In the genomic region with DNA sequence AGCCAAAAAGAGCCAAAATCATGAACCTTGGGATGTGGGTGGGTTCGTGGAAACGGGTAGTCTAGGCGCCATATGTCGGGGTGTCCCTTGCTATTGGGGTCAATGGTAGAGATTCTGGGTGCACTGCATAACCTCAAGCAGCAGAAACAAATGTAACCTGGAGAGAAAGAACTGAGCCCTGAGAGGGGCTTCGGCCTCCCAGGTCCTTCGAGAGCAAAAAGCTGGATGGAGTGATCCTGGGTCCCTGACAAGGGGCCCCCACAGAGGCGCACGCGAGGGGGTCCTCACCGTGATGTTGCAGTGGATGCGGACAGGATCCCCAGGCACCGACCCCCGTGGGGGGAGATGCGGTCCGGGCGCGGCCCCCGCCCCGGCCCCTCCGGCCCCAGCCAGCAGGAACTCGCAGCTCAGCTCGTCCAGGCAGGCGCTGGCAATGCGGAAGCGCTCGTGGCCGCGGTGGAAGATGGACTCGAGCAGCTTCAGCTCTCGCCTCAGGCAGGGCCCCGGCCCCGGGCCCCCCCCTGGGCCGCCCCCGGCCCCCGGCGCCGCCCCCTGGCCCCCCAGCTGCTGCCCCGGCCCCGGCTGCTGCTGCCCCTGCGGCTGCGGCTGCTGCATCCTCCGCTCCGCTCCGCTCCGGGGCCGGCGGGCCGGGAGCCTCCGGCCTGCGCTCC, we compare ENCODE assay signal across 7 cellular contexts. TPM values are rescaled to one million over a fixed set of nuclear protein-coding genes. Genes with fewer than 3 reads are reported as not detected.
DNase-seq lines count a peak whose midpoint lies in the region; ATAC-seq and TF ChIP-seq lines count a peak whose summit lies in the region.

No MANE protein-coding gene starts in this region.

- no peaks in the 10 kb centered on the region for H3K27me3 ChIP-seq in lung (ENCODE audit: control insufficient read depth, insufficient read depth)

- peak; percentile 22 for ATAC-seq in GM18909 (IDR thresholded peaks at IDR 0.05; ENCODE audit: poor library complexity, unreplicated experiment)
- ATAC-seq in HG03097 (IDR thresholded peaks at IDR 0.05; ENCODE audit: low FRiP score, unreplicated experiment): peak; percentile 5
- ATAC-seq in lung (ENCODE audit: insufficient read depth, low FRiP score): no peak
- ATAC-seq in stimulated activated naive CD8-positive, alpha-beta T cell treated with anti-CD3 and anti-CD28 coated beads, Interleukin-15, amount 100 ng/mL, for 72 hours: peak; percentile 5

- H3K4me3 Mint-ChIP-seq in dendritic cell treated with granulocyte-macrophage colony-stimulating factor and Interleukin-4, amounts not matched to agents 40 ng/mL and 50 ng/mL, for 4 days: peak overlapping the region; percentile 96
- H3K4me3 Mint-ChIP-seq in stimulated activated naive CD8-positive, alpha-beta T cell treated with anti-CD3 and anti-CD28 coated beads, Interleukin-15, amount 100 ng/mL, for 72 hours: peak overlapping the region; percentile 86 to 89

- WGBS in lung, 2 donors: 0 to 1% methylated on average over 34 to 50 of the region's 50 CpGs

- peak overlapping the region; percentile 75 for H3K4me3 ChIP-seq in lung

- peak; percentile 50 for DNase-seq in UCSD-AML1 (lab: John Stamatoyannopoulos, UW; ENCODE audit: unreplicated experiment)
- peak; percentile 54 for DNase-seq in lung (ENCODE audit: low spot score)
- DNase-seq in stimulated activated naive CD8-positive, alpha-beta T cell treated with anti-CD3 and anti-CD28 coated beads, Interleukin-15, amount 100 ng/mL, for 72 hours: peak in 1 of 2 donors; percentile 46
- DNase-seq in DMS153 (lab: John Stamatoyannopoulos, UW): no peak

- intact Hi-C loops in dendritic cell treated with granulocyte-macrophage colony-stimulating factor and Interleukin-4, amounts not matched to agents 40 ng/mL and 50 ng/mL, for 4 days (cut with micrococcal nuclease): loop anchor here (2.0 kb wide), 2 partner anchors 321 to 379 kb away; a partner anchor contains a TSS

- H3K9me3 Mint-ChIP-seq in dendritic cell treated with granulocyte-macrophage colony-stimulating factor and Interleukin-4, amounts not matched to agents 40 ng/mL and 50 ng/mL, for 4 days: no peaks in the 10 kb centered on the region
- no peaks in the 10 kb centered on the region for H3K9me3 Mint-ChIP-seq in stimulated activated naive CD8-positive, alpha-beta T cell treated with anti-CD3 and anti-CD28 coated beads, Interleukin-15, amount 100 ng/mL, for 72 hours

- H3K27ac Mint-ChIP-seq in dendritic cell treated with granulocyte-macrophage colony-stimulating factor and Interleukin-4, amounts not matched to agents 40 ng/mL and 50 ng/mL, for 4 days: peak overlapping the region; percentile 92
- peak overlapping the region; percentile 78 to 86 for H3K27ac Mint-ChIP-seq in stimulated activated naive CD8-positive, alpha-beta T cell treated with anti-CD3 and anti-CD28 coated beads, Interleukin-15, amount 100 ng/mL, for 72 hours

- peaks cover 47% of the 10 kb centered on the region for H3K36me3 Mint-ChIP-seq in dendritic cell treated with granulocyte-macrophage colony-stimulating factor and Interleukin-4, amounts not matched to agents 40 ng/mL and 50 ng/mL, for 4 days (ENCODE audit: low read depth)

- peaks cover under 1% of the 10 kb centered on the region for H3K27me3 Mint-ChIP-seq in dendritic cell treated with granulocyte-macrophage colony-stimulating factor and Interleukin-4, amounts not matched to agents 40 ng/mL and 50 ng/mL, for 4 days
- no peaks in the 10 kb centered on the region for H3K27me3 Mint-ChIP-seq in stimulated activated naive CD8-positive, alpha-beta T cell treated with anti-CD3 and anti-CD28 coated beads, Interleukin-15, amount 100 ng/mL, for 72 hours

- peaks cover 16 to 28% of the 10 kb centered on the region in 2 donors for H3K36me3 ChIP-seq in lung (ENCODE audit: control insufficient read depth in 2 of 2, insufficient read depth in 2 of 2, low read length in 2 of 2)

- H3K27ac ChIP-seq in lung (ENCODE audit: low read depth in 1 of 2, low read length in 1 of 2): peak overlapping the region; percentile 83 to 90

- peaks cover 35% of the 10 kb centered on the region for H3K4me1 Mint-ChIP-seq in dendritic cell treated with granulocyte-macrophage colony-stimulating factor and Interleukin-4, amounts not matched to agents 40 ng/mL and 50 ng/mL, for 4 days (ENCODE audit: low read depth)
- H3K4me1 Mint-ChIP-seq in stimulated activated naive CD8-positive, alpha-beta T cell treated with anti-CD3 and anti-CD28 coated beads, Interleukin-15, amount 100 ng/mL, for 72 hours: peaks cover 49% of the 10 kb centered on the region

- peaks cover 10 to 12% of the 10 kb centered on the region in 2 donors for H3K4me1 ChIP-seq in lung (ENCODE audit: control insufficient read depth in 2 of 2, insufficient read depth in 2 of 2, low read length in 2 of 2)

- no peaks in the 10 kb centered on the region for H3K9me3 ChIP-seq in lung (ENCODE audit: control insufficient read depth in 2 of 2, insufficient read depth in 1 of 2, low read length in 1 of 2)

- no peak for TF ChIP-seq CTCF in lung (IDR thresholded peaks at IDR 0.05; ENCODE audit: control extremely low read depth, extremely low read depth)

RNA-seq across cellular contexts. Expression of a gene that starts 0.4 kb away (rescaled TPM):
- total RNA-seq in lung: 10 to 100 TPM; 38.6 to 87.3 TPM
- 10 to 100 TPM; 34.3 to 47.9 TPM for polyA plus RNA-seq in lung

RNA-seq across cellular contexts. Expression of a gene that starts 9.5 kb away (rescaled TPM):
- under 1 TPM; 0.09 to 0.21 TPM for total RNA-seq in lung
- under 1 TPM; 0.06 to 0.07 TPM for polyA plus RNA-seq in lung

RNA-seq across cellular contexts. Expression of a gene that starts 49.9 kb away (rescaled TPM):
- total RNA-seq in lung: 100 to 1,000 TPM; 140 to 141 TPM
- polyA plus RNA-seq in lung: 10 to 100 TPM; 27.1 to 73.4 TPM

RNA-seq across cellular contexts. Expression of a gene that starts 55.9 kb away (rescaled TPM):
- 10 to 100 TPM; 25.3 to 33.5 TPM for total RNA-seq in lung
- polyA plus RNA-seq in lung: 10 to 100 TPM; 15.1 to 16.8 TPM

RNA-seq across cellular contexts. Expression of a gene that starts 56.1 kb away (rescaled TPM):
- total RNA-seq in lung: 1 to 10 TPM; 1.9 to 8.5 TPM
- polyA plus RNA-seq in lung: 10 to 100 TPM in 1 of 2 donors, 1 to 10 TPM in 1; 6.1 to 12.6 TPM
